Comparison of ENCODE assay signal across 20 cellular contexts in the genomic region with DNA sequence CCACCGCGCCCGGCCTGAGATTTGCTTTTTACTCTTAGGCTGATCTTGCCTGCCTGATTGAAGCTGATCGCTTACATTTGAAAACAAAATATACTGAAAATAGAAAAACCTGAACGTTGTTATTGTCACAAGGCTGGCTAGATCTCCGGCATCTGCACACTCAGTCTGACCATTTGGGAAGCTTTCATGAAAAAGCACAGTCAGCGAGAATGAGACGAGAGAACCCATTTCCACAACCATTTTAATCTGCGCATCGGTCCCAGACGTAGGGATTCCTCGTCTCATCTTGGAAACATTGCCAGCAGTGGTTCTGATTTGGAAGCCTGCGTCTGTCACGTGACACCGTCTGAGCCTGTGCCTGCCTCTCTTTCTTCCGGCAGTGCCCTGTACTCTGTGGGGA. TPM values are rescaled to one million over a fixed set of nuclear protein-coding genes. Genes with fewer than 3 reads are reported as not detected.
"Had no signal": no experiment of that assay in that cellular context is flagged by ENCODE, and none has a peak within 500 bp of the region (broad histone marks: within the 10 kb centered on the region; RNA-seq: fewer than 3 reads in every experiment).

No MANE protein-coding gene starts in this region.

- H3K4me3 ChIP-seq: MG63, SJCRH30 had no signal

- H3K27me3 ChIP-seq: MG63, SJCRH30 had no signal

- ATAC-seq: SK-N-SH treated with all-trans-retinoic acid at 6 μM for 48 hours had no signal

- H3K27ac ChIP-seq: SJCRH30 had no signal

- H3K9me3 ChIP-seq: MG63, SJCRH30 had no signal

- FAIRE-seq: RCC 7860 had no signal

- DNase-seq: Karpas-422, KG1, MG63, NCI-H1092, NCI-H1436, NCI-H187, NCI-H2029, NCI-H2081 treated with DMSO at 0.1 percent for 48 hours, NCI-H2171, NCI-H226, NCI-H446, NCI-H510A, NCI-H524 treated with DMSO at 0.1 percent for 48 hours, NCI-H69, NCI-H774, RPMI8226, SHP77 treated with DMSO at 0.1 percent for 48 hours, SJCRH30 had no signal

RNA-seq across cellular contexts. Expression of a gene that starts 46.5 kb away (rescaled TPM):
- total RNA-seq: SJCRH30 had no signal
